ENCODE assay signal across 36 cellular contexts in genomic region chr2:129181433-129181832, GRCh38.
"Had no signal": no experiment of that assay in that cellular context is flagged by ENCODE, and none has a peak within 500 bp of the region (broad histone marks: within the 10 kb centered on the region; RNA-seq: fewer than 3 reads in every experiment).

No MANE protein-coding gene starts in this region.

- H3K36me3 ChIP-seq: colonic mucosa, Peyer's patch, SJSA1 had no signal

- H3K9me3 ChIP-seq: colonic mucosa, Peyer's patch, SJSA1, SK-N-SH had no signal

- H3K4me1 Mint-ChIP-seq: activated B cell treated with CpG ODN at 0.5 μM for 24 hours; activated naive CD4-positive, alpha-beta T cell treated with anti-CD3 and anti-CD28 coated beads, Interleukin-2, amount 10 ng/mL, durations not matched to agents 7 days and 5 days; activated naive CD8-positive, alpha-beta T cell treated with anti-CD3 and anti-CD28 coated beads, Interleukin-2, amount 50 U/mL, for 24 hours; central memory CD8-positive, alpha-beta T cell had no signal

- DNase-seq: activated B cell treated with CpG ODN at 0.5 μM for 24 hours; activated CD4-positive, alpha-beta memory T cell treated with anti-CD3 and anti-CD28 coated beads for 36 hours; activated CD4-positive, alpha-beta T cell treated with anti-CD3 and anti-CD28 coated beads for 4 hours; activated CD4-positive, alpha-beta T cell treated with anti-CD3 and anti-CD28 coated beads, Interleukin-2, amount 50 U/mL, for 1 hour; activated CD4-positive, CD25-positive, alpha-beta regulatory T cell treated with anti-CD3 and anti-CD28 coated beads, Interleukin-2, amount 50 U/mL, for 72 hours; activated CD8-positive, alpha-beta memory T cell treated with anti-CD3 and anti-CD28 coated beads, Interleukin-2, amount 50 U/mL, for 4 hours; activated effector memory CD4-positive, alpha-beta T cell treated with Interleukin-2 at 50 U/mL for 16 hours; activated naive CD4-positive, alpha-beta T cell treated with anti-CD3 and anti-CD28 coated beads, Interleukin-2, amount 10 ng/mL, durations not matched to agents 7 days and 5 days; activated naive CD8-positive, alpha-beta T cell treated with anti-CD3 and anti-CD28 coated beads, Interleukin-2, amount 50 U/mL, for 24 hours; activated T-cell treated with anti-CD3 and anti-CD28 coated beads for 4 hours; activated T-cell treated with anti-CD3 and anti-CD28 coated beads, Interleukin-2, amount 50 U/mL, for 4 hours; anterior cingulate cortex; colonic mucosa; MM.1S; NCI-H1092 treated with DMSO at 0.1 percent for 48 hours; NCI-H1417; NCI-H146; NCI-H187; NCI-H2029 treated with DMSO at 0.1 percent for 48 hours; NCI-H2107; NCI-H2171; NCI-H510A; NCI-H526; NCI-H748 treated with DMSO at 0.1 percent for 48 hours; NK-92 treated with Interleukin-12 subunit alpha and Interleukin-12 subunit beta, amount 100 ng/mL, for 24 hours; PC-3; Peyer's patch; RPMI8226; SHP77 treated with DMSO at 0.1 percent for 48 hours; SK-N-SH had no signal

- H3K9ac ChIP-seq: SK-N-SH had no signal

- H3K27me3 Mint-ChIP-seq: activated B cell treated with CpG ODN at 0.5 μM for 24 hours; activated naive CD4-positive, alpha-beta T cell treated with anti-CD3 and anti-CD28 coated beads, Interleukin-2, amount 10 ng/mL, durations not matched to agents 7 days and 5 days; activated naive CD8-positive, alpha-beta T cell; activated naive CD8-positive, alpha-beta T cell treated with anti-CD3 and anti-CD28 coated beads, Interleukin-2, amount 50 U/mL, for 24 hours; central memory CD8-positive, alpha-beta T cell had no signal

- H3K4me3 Mint-ChIP-seq: activated B cell treated with CpG ODN at 0.5 μM for 24 hours; activated CD4-positive, alpha-beta memory T cell treated with anti-CD3 and anti-CD28 coated beads for 36 hours; activated naive CD4-positive, alpha-beta T cell treated with anti-CD3 and anti-CD28 coated beads, Interleukin-2, amount 10 ng/mL, durations not matched to agents 7 days and 5 days; activated naive CD8-positive, alpha-beta T cell; activated naive CD8-positive, alpha-beta T cell treated with anti-CD3 and anti-CD28 coated beads, Interleukin-2, amount 50 U/mL, for 24 hours; activated T-cell treated with anti-CD3 and anti-CD28 coated beads, Interleukin-2, amount 50 U/mL, for 4 hours; brain; central memory CD8-positive, alpha-beta T cell; T-helper 1 cell treated with Interleukin-12 subunit alpha and Interleukin-12 subunit beta and Interleukin-4 antibody, amounts not matched to agents 30 μg/mL and 1 μg/mL, for 36 hours had no signal

- H3K27ac ChIP-seq: colonic mucosa, Peyer's patch, SJSA1, VCaP had no signal

- H3K27ac Mint-ChIP-seq: activated B cell treated with CpG ODN at 0.5 μM for 24 hours; activated CD4-positive, alpha-beta memory T cell treated with anti-CD3 and anti-CD28 coated beads for 36 hours; activated naive CD4-positive, alpha-beta T cell treated with anti-CD3 and anti-CD28 coated beads, Interleukin-2, amount 10 ng/mL, durations not matched to agents 7 days and 5 days; activated naive CD8-positive, alpha-beta T cell; activated naive CD8-positive, alpha-beta T cell treated with anti-CD3 and anti-CD28 coated beads, Interleukin-2, amount 50 U/mL, for 24 hours; brain; T-helper 1 cell treated with Interleukin-12 subunit alpha and Interleukin-12 subunit beta and Interleukin-4 antibody, amounts not matched to agents 30 μg/mL and 1 μg/mL, for 36 hours had no signal

- H3K4me3 ChIP-seq: colonic mucosa, Peyer's patch, SJSA1 had no signal

- H3K27me3 ChIP-seq: colonic mucosa, Peyer's patch, SJSA1 had no signal

- H3K4me2 ChIP-seq: SK-N-SH had no signal

- H3K4me1 ChIP-seq: colonic mucosa, Peyer's patch, SJSA1 had no signal

- H3K9me3 Mint-ChIP-seq: activated B cell treated with CpG ODN at 0.5 μM for 24 hours; activated CD4-positive, alpha-beta memory T cell treated with anti-CD3 and anti-CD28 coated beads for 36 hours; activated naive CD4-positive, alpha-beta T cell treated with anti-CD3 and anti-CD28 coated beads, Interleukin-2, amount 10 ng/mL, durations not matched to agents 7 days and 5 days; activated naive CD8-positive, alpha-beta T cell treated with anti-CD3 and anti-CD28 coated beads, Interleukin-2, amount 50 U/mL, for 24 hours; activated T-cell treated with anti-CD3 and anti-CD28 coated beads, Interleukin-2, amount 50 U/mL, for 4 hours; central memory CD8-positive, alpha-beta T cell; T-helper 1 cell treated with Interleukin-12 subunit alpha and Interleukin-12 subunit beta and Interleukin-4 antibody, amounts not matched to agents 30 μg/mL and 1 μg/mL, for 36 hours had no signal

- H3K36me3 Mint-ChIP-seq: activated CD4-positive, alpha-beta memory T cell treated with anti-CD3 and anti-CD28 coated beads for 36 hours; activated naive CD4-positive, alpha-beta T cell treated with anti-CD3 and anti-CD28 coated beads, Interleukin-2, amount 10 ng/mL, durations not matched to agents 7 days and 5 days; activated naive CD8-positive, alpha-beta T cell; brain had no signal

- ATAC-seq: activated naive CD8-positive, alpha-beta T cell treated with anti-CD3 and anti-CD28 coated beads, Interleukin-2, amount 50 U/mL, for 24 hours; activated T-cell treated with anti-CD3 and anti-CD28 coated beads, Interleukin-2, amount 50 U/mL, for 4 hours; PC-3 had no signal
